Comparison of ENCODE assay signal across 17 cellular contexts in genomic region chr22:32082331-32082730, GRCh38. TPM values are rescaled to one million over a fixed set of nuclear protein-coding genes. Genes with fewer than 3 reads are reported as not detected.
DNase-seq lines count a peak whose midpoint lies in the region; ATAC-seq and TF ChIP-seq lines count a peak whose summit lies in the region.
"Had no signal": no experiment of that assay in that cellular context is flagged by ENCODE, and none has a peak within 500 bp of the region (broad histone marks: within the 10 kb centered on the region; RNA-seq: fewer than 3 reads in every experiment).

No MANE protein-coding gene starts in this region.

- H3K9me3 ChIP-seq in IMR-90 (ENCODE audit: control insufficient read depth, insufficient read depth, low read length) (no peaks in the 10 kb centered on the region), aorta (ENCODE audit: control insufficient read depth, low read length) (no peaks in the 10 kb centered on the region)
- H3K9me3 ChIP-seq: BE2C, Caco-2 had no signal

- H3K79me1 ChIP-seq in IMR-90 (ENCODE audit: low read depth in 1 of 2, low read length in 2 of 2) = no peaks in the 10 kb centered on the region

- H3K14ac ChIP-seq in IMR-90 (replicated peaks; ENCODE audit: low read depth, low read length) = no peak overlapping the region

- H2BK15ac ChIP-seq in IMR-90 (ENCODE audit: low read depth, low read length) = no peak overlapping the region

- H3K23ac ChIP-seq in IMR-90 (ENCODE audit: low read depth, low read length) = no peak overlapping the region

- H3K4me2 ChIP-seq in IMR-90 (ENCODE audit: low read depth, low read length) = no peak overlapping the region

- H2BK5ac ChIP-seq in IMR-90 (ENCODE audit: low read depth, low read length, poor library complexity, severe bottlenecking) = no peak overlapping the region

- no peak for TF ChIP-seq CTCF in IMR-90 (conservative IDR thresholded peaks at IDR 0.05; ENCODE audit: low read depth, low read length)
- no peak for TF ChIP-seq CTCF in fibroblast of mammary gland (conservative IDR thresholded peaks at IDR 0.05; ENCODE audit: control insufficient read depth, insufficient read depth, low read depth, low read length)
- no peak for TF ChIP-seq CTCF in RWPE1 (conservative IDR thresholded peaks at IDR 0.05; ENCODE audit: low read depth)

- H4K91ac ChIP-seq in IMR-90 (ENCODE audit: insufficient read depth, low read depth, low read length) = no peak overlapping the region

- H3K36me3 ChIP-seq in IMR-90 (ENCODE audit: control insufficient read depth, insufficient read depth, low read length) = no peaks in the 10 kb centered on the region
- H3K36me3 ChIP-seq in aorta (ENCODE audit: control insufficient read depth in 1 of 2, insufficient read depth in 2 of 2, low read length in 1 of 2) = no peaks in the 10 kb centered on the region
- H3K36me3 ChIP-seq: BE2C had no signal

- no peaks in the 10 kb centered on the region for H3K9me1 ChIP-seq in IMR-90 (ENCODE audit: insufficient read depth, low read length)

- H3K4me3 ChIP-seq in IMR-90 (ENCODE audit: insufficient read depth, low read depth, low read length) (no peak overlapping the region), fibroblast of mammary gland (ENCODE audit: control insufficient read depth, low read depth, low read length) (no peak overlapping the region), aorta (ENCODE audit: low read length in 2 of 2) (no peak overlapping the region)

- intact Hi-C loops in IMR-90 (cut with micrococcal nuclease) (loop anchor here (5.0 kb wide), 1 partner anchor 415 kb away; no protein-coding TSS in a partner anchor), posterior vena cava (cut with DNase I) (no loop called here), aorta (cut with DNase I) (loop anchor here in 1 of 2 donors (10.0 kb wide), 1 partner anchor 108 kb away; no protein-coding TSS in a partner anchor)

- H2BK120ac ChIP-seq in IMR-90 (ENCODE audit: low read depth, low read length) = no peak overlapping the region

- H4K20me1 ChIP-seq in IMR-90 (ENCODE audit: insufficient read depth, low read length) = no peaks in the 10 kb centered on the region

- no peaks in the 10 kb centered on the region for H3K4me1 ChIP-seq in IMR-90 (ENCODE audit: control insufficient read depth, insufficient read depth, low read length)
- no peaks in the 10 kb centered on the region for H3K4me1 ChIP-seq in aorta (ENCODE audit: control insufficient read depth in 1 of 2, insufficient read depth in 2 of 2, low read length in 2 of 2)
- H3K4me1 ChIP-seq: BE2C had no signal

- H3K9ac ChIP-seq in IMR-90 (ENCODE audit: low read depth, low read length) = no peak overlapping the region

- POLR2A ChIA-PET in IMR-90 (lab: Charles Lee; ENCODE audit: unreplicated experiment) = no interaction called here
- POLR2A ChIA-PET in RWPE1 (lab: Yijun Ruan, JAX; ENCODE audit: low non-redundant PET) = no interaction called here

- no peak overlapping the region for H3K56ac ChIP-seq in IMR-90 (ENCODE audit: extremely low read depth, insufficient read depth, low read length)

- BruUV-seq in IMR-90 (replicated peaks; lab: Mats Ljungman, UMichigan) = no TSS peak

- H4K5ac ChIP-seq in IMR-90 (ENCODE audit: low read depth, low read length) = no peak overlapping the region

- H2AK5ac ChIP-seq in IMR-90 (ENCODE audit: low read depth, low read length) = no peak overlapping the region

- H3K27ac ChIP-seq in IMR-90 (ENCODE audit: insufficient read depth, low read length) = no peak overlapping the region
- no peak overlapping the region for H3K27ac ChIP-seq in RWPE1
- H3K27ac ChIP-seq in aorta (ENCODE audit: low read depth in 1 of 2, low read length in 2 of 2) = no peak overlapping the region

- H2AK9ac ChIP-seq in IMR-90 (replicated peaks; ENCODE audit: low read depth, low read length, poor library complexity) = no peak overlapping the region

- H3K27me3 ChIP-seq in IMR-90 (ENCODE audit: control insufficient read depth, insufficient read depth, low read length) (peaks cover 10% of the 10 kb centered on the region; the same call in 1 of the 2 replicates), aorta (ENCODE audit: control insufficient read depth in 1 of 2, insufficient read depth in 2 of 2, low read length in 1 of 2) (no peaks in the 10 kb centered on the region)

- TF ChIP-seq POLR2A in IMR-90 (IDR thresholded peaks at IDR 0.05; ENCODE audit: low read depth, low read length) = no peak

- peak; percentile 16 for DNase-seq in Daoy (ENCODE audit: low read depth)
- DNase-seq in IMR-90 = no peak
- DNase-seq in amniotic epithelial cell (ENCODE audit: low read depth) = peak; percentile 16
- DNase-seq in fibroblast of mammary gland (ENCODE audit: low read depth) = peak; percentile 5
- no peak for DNase-seq in RWPE1 (ENCODE audit: low spot score)
- no peak for DNase-seq in posterior vena cava (ENCODE audit: low spot score)
- DNase-seq in aorta = no peak
- DNase-seq: BE2C; C1 segment of cervical spinal cord; Caco-2; CD4-positive, CD25-positive, alpha-beta regulatory T cell; CD8-positive, alpha-beta memory T cell; GF-D8; GOT3; H9 had no signal

- CTCF ChIA-PET in IMR-90 (lab: Yijun Ruan, JAX) = no interaction called here
- CTCF ChIA-PET in RWPE1 (lab: Yijun Ruan, JAX) = interaction anchor here (1.0 kb wide), 1 partner anchor 112 kb away, joined by 3 read pairs; no protein-coding TSS in a partner anchor

- dilution Hi-C loops in IMR-90 (cut with HindIII; ENCODE audit: low sequenced_read_pairs, unreplicated experiment) = no loop called here

- H2BK20ac ChIP-seq in IMR-90 (ENCODE audit: low read depth, low read length) = no peak overlapping the region

- no peak for ATAC-seq in IMR-90 (ENCODE audit: low read depth)
- no peak for ATAC-seq in HG02884 (IDR thresholded peaks at IDR 0.05; ENCODE audit: unreplicated experiment)
- ATAC-seq in aorta (ENCODE audit: low FRiP score) = no peak

- H4K8ac ChIP-seq in IMR-90 (ENCODE audit: low read depth in 2 of 2, low read length in 2 of 2) = no peak overlapping the region

- WGBS in IMR-90 (ENCODE audit: extremely low coverage in 2 of 2, insufficient read length in 1 of 2), 2 experiments = 0% methylated on average over 1 of the region's 1 CpG; no CpG with 5 or more reads in 1 of the 2 experiments
- 69 to 71% methylated on average over 1 of the region's 1 CpG for WGBS in aorta, 2 donors

- H2AFZ ChIP-seq in IMR-90 (replicated peaks; ENCODE audit: low read length, poor library complexity) = peak overlapping the region; percentile 32

- in situ Hi-C loops in IMR-90 (cut with MboI; ENCODE audit: low sequenced_read_pairs) = loop anchor here (5.0 to 25.0 kb wide), 2 partner anchors 105 to 395 kb away; no protein-coding TSS in a partner anchor

- no peak for TF ChIP-seq RAD21 in IMR-90 (IDR thresholded peaks at IDR 0.05; ENCODE audit: low read length)

- H3K4ac ChIP-seq in IMR-90 (ENCODE audit: low read depth, low read length) = no peak overlapping the region

- H3K18ac ChIP-seq in IMR-90 (ENCODE audit: low read depth, low read length) = no peak overlapping the region

TF ChIP-seq in IMR-90, 13 proteins besides CTCF, POLR2A, EP300 and RAD21:
- TF ChIP-seq BHLHE40 (IDR thresholded peaks at IDR 0.05; ENCODE audit: low read depth, low read length) = no peak
- no peak for TF ChIP-seq ELK1 (IDR thresholded peaks at IDR 0.05; ENCODE audit: borderline replicate concordance, low read depth, low read length)
- TF ChIP-seq CHD1 (IDR thresholded peaks at IDR 0.05; ENCODE audit: low read depth, low read length) = no peak
- no peak for TF ChIP-seq USF2 (IDR thresholded peaks at IDR 0.05; ENCODE audit: low read depth, low read length)
- no peak for TF ChIP-seq RCOR1 (IDR thresholded peaks at IDR 0.05; ENCODE audit: insufficient replicate concordance, low read length)
- no peak for TF ChIP-seq RFX5 (IDR thresholded peaks at IDR 0.05; ENCODE audit: low read depth, low read length)
- TF ChIP-seq NFE2L2 (IDR thresholded peaks at IDR 0.05; ENCODE audit: low read depth, low read length) = no peak
- TF ChIP-seq CEBPB (IDR thresholded peaks at IDR 0.05; ENCODE audit: low read depth, low read length) = no peak
- TF ChIP-seq SMC3 (IDR thresholded peaks at IDR 0.05; ENCODE audit: low read depth, low read length) = no peak
- TF ChIP-seq MAFK (IDR thresholded peaks at IDR 0.05; ENCODE audit: low read depth, low read length) = no peak
- no peak for TF ChIP-seq FOS (IDR thresholded peaks at IDR 0.05; ENCODE audit: low read depth, low read length)
- no peak for TF ChIP-seq MAZ (IDR thresholded peaks at IDR 0.05; ENCODE audit: borderline replicate concordance, low read depth, low read length)
- no peak for TF ChIP-seq MXI1 (IDR thresholded peaks at IDR 0.05; ENCODE audit: borderline replicate concordance, low read depth, low read length)

RNA-seq across cellular contexts. Expression of gene SLC5A1, which starts 39.3 kb away (rescaled TPM):
- total RNA-seq in Daoy (2014; rRNA removed; shearing (Covaris generic)) = not detected in 2 replicates
- total RNA-seq in IMR-90 (2012; rRNA removed) = not detected in 2 replicates
- polyA plus RNA-seq in IMR-90 (2012; rRNA removed) = not detected in 2 replicates
- polyA plus RNA-seq in IMR-90 (2012; cell fraction: cytosol; rRNA removed) = not detected in 2 replicates
- polyA plus RNA-seq in IMR-90 (2012; cell fraction: nucleus; rRNA removed; ENCODE audit: low replicate concordance) = not detected in 2 replicates
- total RNA-seq in posterior vena cava = under 1 TPM in 1 of 2 donors, not detected in 1; 0.05 TPM
- total RNA-seq in aorta = not detected
- polyA plus RNA-seq in aorta = 10 to 100 TPM in 1 of 2 donors, under 1 TPM in 1; 0.69 to 24.0 TPM
- total RNA-seq: A172; CD4-positive, CD25-positive, alpha-beta regulatory T cell; CD8-positive, alpha-beta memory T cell; H9 had no signal
- polyA plus RNA-seq: CD4-positive, CD25-positive, alpha-beta regulatory T cell; CD8-positive, alpha-beta memory T cell had no signal

Comparison
In these comparisons a context has a peak if more than half of its experiments do, and no peak if none do; other contexts are left out.
1. DNase-seq: peak in Daoy (single experiment), amniotic epithelial cell (single experiment) and fibroblast of mammary gland (single experiment); none in IMR-90 (single experiment), RWPE1 (single experiment), posterior vena cava (single experiment) and aorta (0 of 2).